14 cellular contexts compared by ENCODE assay signal in the genomic region with DNA sequence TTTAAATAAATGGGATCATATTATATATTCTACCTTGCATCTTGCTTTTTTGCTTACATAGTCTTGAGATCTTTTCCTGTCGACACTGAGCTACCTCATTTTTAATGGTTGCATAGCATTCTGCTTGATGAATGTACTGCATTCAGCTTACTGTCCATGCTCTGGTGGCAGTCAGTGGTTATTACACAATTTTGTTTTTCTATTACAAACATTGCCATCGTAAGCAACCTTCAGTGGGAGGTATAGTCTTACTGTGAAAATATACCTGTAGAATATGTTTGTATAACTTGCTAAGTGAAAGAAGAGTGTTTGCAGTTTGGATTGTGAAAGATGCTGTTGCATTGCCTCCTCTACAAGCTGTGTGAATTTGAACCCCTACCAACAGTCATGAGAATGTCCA. TPM values are rescaled to one million over a fixed set of nuclear protein-coding genes. Genes with fewer than 3 reads are reported as not detected.
DNase-seq lines count a peak whose midpoint lies in the region; TF ChIP-seq lines count a peak whose summit lies in the region.
"Had no signal": no experiment of that assay in that cellular context is flagged by ENCODE, and none has a peak within 500 bp of the region (broad histone marks: within the 10 kb centered on the region; RNA-seq: fewer than 3 reads in every experiment).

No MANE protein-coding gene starts in this region.

- peaks cover 8% of the 10 kb centered on the region for H3K36me3 ChIP-seq in BJ (ENCODE audit: control insufficient read depth, insufficient read depth, low read length)
- H3K36me3 ChIP-seq in GM23248 (ENCODE audit: low read depth), result peaks cover 61% of the 10 kb centered on the region

- H4K20me1 ChIP-seq in GM23248 (ENCODE audit: insufficient read depth), result no peaks in the 10 kb centered on the region

- peaks cover 9% of the 10 kb centered on the region; the same call in 1 of the 2 replicates for H3K4me1 ChIP-seq in GM23248 (ENCODE audit: insufficient read depth)
- H3K4me1 ChIP-seq: lower lobe of right lung had no signal

- 0 out of 2 replicates have a peak, but pooled peaks have one; percentile 18 for TF ChIP-seq CTCF in BJ (IDR thresholded peaks at IDR 0.05; ENCODE audit: insufficient read depth, low read depth, low read length)
- TF ChIP-seq CTCF in fibroblast of pulmonary artery (IDR thresholded peaks at IDR 0.05; ENCODE audit: low read length, missing control alignments), result peak; percentile 40

- no peak overlapping the region for H3K27ac ChIP-seq in GM23248
- H3K27ac ChIP-seq: lower lobe of right lung had no signal

- H3K79me2 ChIP-seq in GM23248 (ENCODE audit: insufficient read depth), result no peaks in the 10 kb centered on the region

- no peaks in the 10 kb centered on the region for H3K9me3 ChIP-seq in GM23248 (ENCODE audit: low read depth)
- H3K9me3 ChIP-seq: lower lobe of right lung had no signal

- H3K27me3 ChIP-seq in BJ (ENCODE audit: control insufficient read depth, insufficient read depth, low read length) (no peaks in the 10 kb centered on the region), GM23248 (replicated peaks; ENCODE audit: insufficient read depth) (no peaks in the 10 kb centered on the region)

- H3K4me2 ChIP-seq in GM23248 (ENCODE audit: unreplicated experiment), result no peak overlapping the region

- DNase-seq in BJ (ENCODE audit: low read depth) (no peak), GM23248 (peak; percentile 15), SK-MEL-5 (ENCODE audit: low read depth, low spot score) (peak; percentile 32), fibroblast of pulmonary artery (ENCODE audit: low read depth) (peak; percentile 11), NCI-H187 treated with DMSO at 0.1 percent for 48 hours (lab: John Stamatoyannopoulos, UW) (no peak), NCI-H524 (lab: John Stamatoyannopoulos, UW) (no peak)
- DNase-seq in activated T-cell treated with anti-CD3 and anti-CD28 coated beads, Interleukin-2, amount 50 U/mL, for 1 hour, result no peak
- DNase-seq in stimulated activated CD4-positive, alpha-beta T cell treated with anti-CD3 and anti-CD28 coated beads, Interleukin-12 subunit alpha, Interleukin-12 subunit beta, amount 100 ng/mL, for 4 hours, result no peak
- DNase-seq: activated CD4-positive, CD25-positive, alpha-beta regulatory T cell treated with anti-CD3 and anti-CD28 coated beads, Interleukin-2, amount 50 U/mL, for 72 hours; activated T-cell treated with anti-CD3 and anti-CD28 coated beads, Interleukin-2, amount 50 U/mL, for 48 hours; lower lobe of right lung; NCI-H2081 treated with DMSO at 0.1 percent for 48 hours had no signal

- H3K4me3 ChIP-seq in BJ (ENCODE audit: low read depth, low read length), result no peak overlapping the region
- no peak overlapping the region for H3K4me3 ChIP-seq in GM23248
- no peak overlapping the region for H3K4me3 ChIP-seq in fibroblast of pulmonary artery (replicated peaks; ENCODE audit: low read depth, low read length)
- H3K4me3 ChIP-seq: lower lobe of right lung had no signal

- CTCF ChIA-PET in BJ (lab: Yijun Ruan, JAX), result interaction anchor here (0.6 to 5.5 kb wide), 2 partner anchors 12 to 36 kb away, joined by 3 to 39 read pairs; no protein-coding TSS in a partner anchor

- H3F3A ChIP-seq in GM23248 (ENCODE audit: insufficient read depth), result no peaks in the 10 kb centered on the region; the same call in 1 of the 2 replicates

- H2AFZ ChIP-seq in GM23248, result no peak overlapping the region

- POLR2A ChIA-PET in BJ (lab: Charles Lee), result no interaction called here

- H3K9me2 ChIP-seq in GM23248 (ENCODE audit: insufficient read depth), result no peaks in the 10 kb centered on the region

- WGBS in GM23248 (ENCODE audit: low coverage in 1 of 2, low lambda C conversion rate in 2 of 2, missing lambda C conversion rate in 2 of 2), 2 experiments, result 96 to 100% methylated on average over 2 of the region's 2 CpGs

- in situ Hi-C loops in GM23248 (cut with MboI) (no loop called here), SK-MEL-5 (cut with HindIII; ENCODE audit: low pct_unique_long_range_greater_than_20kb, low sequenced_read_pairs) (no loop called here)

- H3K9ac ChIP-seq in GM23248, result no peak overlapping the region

RNA-seq across cellular contexts. Expression of a gene that starts 43.4 kb away (rescaled TPM):
- polyA plus RNA-seq in BJ (2011; rRNA removed), result 51.1 and 75.6 TPM in 2 replicates
- polyA minus RNA-seq in BJ (2011; rRNA and poly(A)+ RNA removed), result 28.0 and 34.0 TPM in 2 replicates
- 60.4 and 69.7 TPM in 2 replicates for total RNA-seq in GM23248 (2014; rRNA removed; shearing (Covaris generic))
- polyA plus RNA-seq in GM23248 (2016; fragmentation: Nextera tagmentation; extraction: Ambion mirVana), result 179 and 193 TPM in 2 replicates
- 43.2 and 52.7 TPM in 2 replicates for total RNA-seq in SK-MEL-5 (2014; rRNA removed; shearing (Covaris generic))
- polyA plus RNA-seq in SK-MEL-5 (2015; cell fraction: cytosol; rRNA removed), result 29.9 and 36.5 TPM in 2 replicates
- polyA plus RNA-seq in SK-MEL-5 (2015; cell fraction: nucleus; rRNA removed), result 185 and 234 TPM in 2 replicates

RNA-seq across cellular contexts. Expression of a gene that starts 52.0 kb away (rescaled TPM):
- polyA plus RNA-seq in BJ (2011; rRNA removed) (not detected in 2 replicates), GM23248 (2016; fragmentation: Nextera tagmentation; extraction: Ambion mirVana) (not detected in 2 replicates)
- polyA minus RNA-seq in BJ (2011; rRNA and poly(A)+ RNA removed), result 0.19 TPM in 1 of 2 replicates, not detected in the other
- under 0.01 and 0.25 TPM in 2 replicates for total RNA-seq in GM23248 (2014; rRNA removed; shearing (Covaris generic))
- total RNA-seq in SK-MEL-5 (2014; rRNA removed; shearing (Covaris generic)), result not detected in 2 replicates
- polyA plus RNA-seq in SK-MEL-5 (2015; cell fraction: cytosol; rRNA removed), result 0.04 TPM in 1 of 2 replicates, not detected in the other
- 0.08 TPM in 1 of 2 replicates, not detected in the other for polyA plus RNA-seq in SK-MEL-5 (2015; cell fraction: nucleus; rRNA removed)
- total RNA-seq: CD4-positive, CD25-positive, alpha-beta regulatory T cell; lower lobe of right lung had no signal
- polyA plus RNA-seq: CD4-positive, CD25-positive, alpha-beta regulatory T cell; neural cell had no signal

Comparison
In these comparisons a context has a peak if more than half of its experiments do, and no peak if none do; other contexts are left out.
1. DNase-seq: peak in GM23248 (single experiment), SK-MEL-5 (single experiment) and fibroblast of pulmonary artery (single experiment); none in BJ (single experiment), activated T-cell treated with anti-CD3 and anti-CD28 coated beads, Interleukin-2, amount 50 U/mL, for 1 hour (single experiment), NCI-H187 treated with DMSO at 0.1 percent for 48 hours (single experiment), stimulated activated CD4-positive, alpha-beta T cell treated with anti-CD3 and anti-CD28 coated beads, Interleukin-12 subunit alpha, Interleukin-12 subunit beta, amount 100 ng/mL, for 4 hours (single experiment) and NCI-H524 (0 of 2).